22 cellular contexts compared by ENCODE assay signal in genomic region chr15:69941931-69942471, GRCh38.
"Had no signal": no experiment of that assay in that cellular context is flagged by ENCODE, and none has a peak within 500 bp of the region (broad histone marks: within the 10 kb centered on the region; RNA-seq: fewer than 3 reads in every experiment).

No MANE protein-coding gene starts in this region.

- H3K9me3 Mint-ChIP-seq: mesothelial cell of epicardium; natural killer cell treated with Interleukin-12 subunit alpha and Interleukin-12 subunit beta and Interleukin-15 and Interleukin-18, amount 100 ng/mL, for 72 hours; neural crest cell; stimulated activated memory B cell treated with anti-CD40 and anti-IgM and Interleukin-4, amounts not matched to agents 10 μg/mL and 1 μg/mL and 100 μg/mL, for 72 hours; stimulated activated naive CD8-positive, alpha-beta T cell treated with anti-CD3 and anti-CD28 coated beads, Interleukin-15, amount 100 ng/mL, for 72 hours had no signal

- ATAC-seq: gastroesophageal sphincter; heart left ventricle; left lobe of liver; mucosa of descending colon; natural killer cell treated with Interleukin-12 subunit alpha and Interleukin-12 subunit beta and Interleukin-15 and Interleukin-18, amount 100 ng/mL, for 72 hours; right cardiac atrium; stimulated activated memory B cell treated with anti-CD40 and anti-IgM and Interleukin-4, amounts not matched to agents 10 μg/mL and 1 μg/mL and 100 μg/mL, for 72 hours; stimulated activated naive CD8-positive, alpha-beta T cell treated with anti-CD3 and anti-CD28 coated beads, Interleukin-15, amount 100 ng/mL, for 72 hours; upper lobe of right lung had no signal

- H3K4me3 Mint-ChIP-seq: memory B cell; mesothelial cell of epicardium; naive B cell; natural killer cell treated with Interleukin-12 subunit alpha and Interleukin-12 subunit beta and Interleukin-15 and Interleukin-18, amount 100 ng/mL, for 72 hours; neural crest cell; stimulated activated memory B cell treated with anti-CD40 and anti-IgM and Interleukin-4, amounts not matched to agents 10 μg/mL and 1 μg/mL and 100 μg/mL, for 72 hours; stimulated activated naive CD8-positive, alpha-beta T cell treated with anti-CD3 and anti-CD28 coated beads, Interleukin-15, amount 100 ng/mL, for 72 hours had no signal

- H3K36me3 Mint-ChIP-seq: memory B cell; mesothelial cell of epicardium; naive B cell; natural killer cell treated with Interleukin-12 subunit alpha and Interleukin-12 subunit beta and Interleukin-15 and Interleukin-18, amount 100 ng/mL, for 72 hours; stimulated activated memory B cell treated with anti-CD40 and anti-IgM and Interleukin-4, amounts not matched to agents 10 μg/mL and 1 μg/mL and 100 μg/mL, for 72 hours had no signal

- DNase-seq: dorsolateral prefrontal cortex; effector CD4-positive, alpha-beta T cell; foreskin fibroblast; heart left ventricle; kidney; mucosa of descending colon; naive B cell; right cardiac atrium; sigmoid colon; stimulated activated CD4-positive, alpha-beta T cell treated with anti-CD3 and anti-CD28 coated beads, Interleukin-4, amount 100 ng/mL, for 4 hours; stimulated activated naive CD8-positive, alpha-beta T cell treated with anti-CD3 and anti-CD28 coated beads, Interleukin-15, amount 100 ng/mL, for 72 hours; transverse colon; upper lobe of right lung; uterus had no signal

- H3K27ac Mint-ChIP-seq: memory B cell; mesothelial cell of epicardium; natural killer cell treated with Interleukin-12 subunit alpha and Interleukin-12 subunit beta and Interleukin-15 and Interleukin-18, amount 100 ng/mL, for 72 hours; progenitor cell of endocrine pancreas; stimulated activated memory B cell treated with anti-CD40 and anti-IgM and Interleukin-4, amounts not matched to agents 10 μg/mL and 1 μg/mL and 100 μg/mL, for 72 hours; stimulated activated naive CD8-positive, alpha-beta T cell treated with anti-CD3 and anti-CD28 coated beads, Interleukin-15, amount 100 ng/mL, for 72 hours had no signal

- H3K4me1 Mint-ChIP-seq: stimulated activated naive CD8-positive, alpha-beta T cell treated with anti-CD3 and anti-CD28 coated beads, Interleukin-15, amount 100 ng/mL, for 72 hours had no signal

- H3K27me3 Mint-ChIP-seq: stimulated activated memory B cell treated with anti-CD40 and anti-IgM and Interleukin-4, amounts not matched to agents 10 μg/mL and 1 μg/mL and 100 μg/mL, for 72 hours had no signal
